In the genomic region with DNA sequence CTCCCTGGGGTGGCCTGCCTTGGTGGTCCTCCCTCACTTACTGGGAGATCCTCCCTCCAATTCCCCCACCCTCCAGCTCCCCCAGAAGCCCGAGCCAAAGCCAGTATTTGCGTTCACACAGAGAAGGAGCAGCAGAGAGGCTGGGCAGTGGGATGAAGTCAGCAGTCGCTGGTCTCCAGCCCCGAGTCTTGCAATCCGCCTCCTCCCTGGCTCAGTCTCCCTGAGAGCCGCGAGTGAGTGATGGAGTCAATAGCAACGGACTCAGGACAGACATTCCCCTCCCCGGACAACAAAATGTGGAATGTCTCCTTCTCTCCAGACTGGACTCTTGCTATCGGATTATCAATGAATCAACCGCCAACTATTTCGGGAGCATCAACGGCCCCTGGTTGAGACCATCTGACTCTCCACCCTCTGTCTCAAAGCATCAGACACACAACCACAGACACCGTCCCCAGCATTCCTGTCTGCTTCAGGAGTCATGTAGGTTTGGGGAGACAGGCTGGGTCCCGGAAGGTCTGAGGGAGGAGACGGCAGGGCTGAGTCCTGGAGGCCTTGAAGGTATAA, we compare ENCODE assay signal across 8 cellular contexts.
DNase-seq lines count a peak whose midpoint lies in the region; ATAC-seq, FAIRE-seq and TF ChIP-seq lines count a peak whose summit lies in the region.

No MANE protein-coding gene starts in this region.

- H3K36me3 ChIP-seq in suprapubic skin, result no peaks in the 10 kb centered on the region
- H3K36me3 ChIP-seq in GM23338 (ENCODE audit: insufficient read depth), result no peaks in the 10 kb centered on the region

- H3K9me2 ChIP-seq in GM23338 (ENCODE audit: insufficient read depth), result no peaks in the 10 kb centered on the region

- no peaks in the 10 kb centered on the region for H3K9me3 ChIP-seq in suprapubic skin

- H3K9me3 Mint-ChIP-seq in chondrocyte (ENCODE audit: low read depth) (no peaks in the 10 kb centered on the region), memory B cell (no peaks in the 10 kb centered on the region), GM23338 (no peaks in the 10 kb centered on the region)

- peaks cover 19% of the 10 kb centered on the region for H3K4me1 Mint-ChIP-seq in chondrocyte (ENCODE audit: low read depth)
- peaks cover 20% of the 10 kb centered on the region for H3K4me1 Mint-ChIP-seq in memory B cell
- H3K4me1 Mint-ChIP-seq in GM23338, result peaks cover 17% of the 10 kb centered on the region

- H3K27me3 ChIP-seq in suprapubic skin, result no peaks in the 10 kb centered on the region
- no peaks in the 10 kb centered on the region for H3K27me3 ChIP-seq in GM23338 (ENCODE audit: insufficient read depth)

- no peaks in the 10 kb centered on the region for H3F3A ChIP-seq in GM23338 (replicated peaks; ENCODE audit: low read depth)

- FAIRE-seq in HTR-8/SVneo (lab: Jason Lieb, UNC), result peak; percentile 94

- H3K27me3 Mint-ChIP-seq in chondrocyte (ENCODE audit: low read depth), result no peaks in the 10 kb centered on the region
- H3K27me3 Mint-ChIP-seq in memory B cell, result no peaks in the 10 kb centered on the region
- H3K27me3 Mint-ChIP-seq in GM23338 (ENCODE audit: insufficient read depth, low read depth, poor library complexity), result peaks cover 6% of the 10 kb centered on the region

- peak overlapping the region; percentile 33 for H3K4me3 ChIP-seq in suprapubic skin
- no peak overlapping the region for H3K4me3 ChIP-seq in GM23338

- H3K27ac Mint-ChIP-seq in chondrocyte (ENCODE audit: unreplicated experiment), result peak overlapping the region; percentile 78
- peak overlapping the region; percentile 94 for H3K27ac Mint-ChIP-seq in memory B cell
- no peak overlapping the region for H3K27ac Mint-ChIP-seq in GM23338

- H3K27ac ChIP-seq in suprapubic skin (peak overlapping the region; percentile 85), GM23338 (ENCODE audit: low read depth) (no peak overlapping the region)

- no peak overlapping the region for H3K4me2 ChIP-seq in GM23338

- 65% methylated on average over 14 of the region's 16 CpGs for WGBS in suprapubic skin

- TF ChIP-seq POLR2A in suprapubic skin (IDR thresholded peaks at IDR 0.05), result peak in 1 of 2 donors; percentile 42

- H3K79me2 ChIP-seq in GM23338 (replicated peaks; ENCODE audit: insufficient read depth), result no peaks in the 10 kb centered on the region

- H3K4me1 ChIP-seq in suprapubic skin, result peaks cover 58% of the 10 kb centered on the region
- no peaks in the 10 kb centered on the region; the same call in 1 of the 2 replicates for H3K4me1 ChIP-seq in GM23338 (ENCODE audit: insufficient read depth)

- H3K36me3 Mint-ChIP-seq in chondrocyte (ENCODE audit: low read depth) (no peaks in the 10 kb centered on the region), memory B cell (no peaks in the 10 kb centered on the region), GM23338 (ENCODE audit: low read depth) (no peaks in the 10 kb centered on the region)

- TF ChIP-seq CTCF in chondrocyte (IDR thresholded peaks at IDR 0.05), result no peak
- no peak for TF ChIP-seq CTCF in suprapubic skin (IDR thresholded peaks at IDR 0.05)
- TF ChIP-seq CTCF in GM23338 (conservative IDR thresholded peaks at IDR 0.05; ENCODE audit: low read depth in 2 of 2), result no peak

- DNase-seq in HTR-8/SVneo (ENCODE audit: insufficient read length, low spot score) (peak; percentile 77), chondrocyte (ENCODE audit: low spot score) (no peak), memory B cell (ENCODE audit: low spot score in 2 of 2) (no peak), suprapubic skin (ENCODE audit: low spot score in 2 of 2) (peak; percentile 91 to 92), iPS-NIHi11 (ENCODE audit: low spot score) (no peak), GM23338 (ENCODE audit: low spot score) (no peak), 8988T (no peak)

- H3K4me3 Mint-ChIP-seq in chondrocyte (ENCODE audit: unreplicated experiment) (peak overlapping the region; percentile 51), memory B cell (no peak overlapping the region), GM23338 (no peak overlapping the region)

- ATAC-seq in memory B cell (ENCODE audit: low read depth), result no peak
- ATAC-seq in GM21447 (IDR thresholded peaks at IDR 0.05; ENCODE audit: unreplicated experiment), result no peak
- ATAC-seq in GM23338, result no peak

- no peak for TF ChIP-seq EP300 in suprapubic skin (IDR thresholded peaks at IDR 0.05)

- no peak overlapping the region for H2AFZ ChIP-seq in GM23338

- H4K20me1 ChIP-seq in GM23338 (replicated peaks; ENCODE audit: insufficient read depth), result no peaks in the 10 kb centered on the region

TF ChIP-seq in GM23338, 12 proteins besides CTCF, POLR2A, EP300 and RAD21 (continues in another document):
- TF ChIP-seq, protein P1, sequence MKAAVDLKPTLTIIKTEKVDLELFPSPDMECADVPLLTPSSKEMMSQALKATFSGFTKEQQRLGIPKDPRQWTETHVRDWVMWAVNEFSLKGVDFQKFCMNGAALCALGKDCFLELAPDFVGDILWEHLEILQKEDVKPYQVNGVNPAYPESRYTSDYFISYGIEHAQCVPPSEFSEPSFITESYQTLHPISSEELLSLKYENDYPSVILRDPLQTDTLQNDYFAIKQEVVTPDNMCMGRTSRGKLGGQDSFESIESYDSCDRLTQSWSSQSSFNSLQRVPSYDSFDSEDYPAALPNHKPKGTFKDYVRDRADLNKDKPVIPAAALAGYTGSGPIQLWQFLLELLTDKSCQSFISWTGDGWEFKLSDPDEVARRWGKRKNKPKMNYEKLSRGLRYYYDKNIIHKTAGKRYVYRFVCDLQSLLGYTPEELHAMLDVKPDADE (IDR thresholded peaks at IDR 0.05), result no peak
- TF ChIP-seq NANOG (IDR thresholded peaks at IDR 0.05; ENCODE audit: borderline replicate concordance) (no peak), EZH2 (IDR thresholded peaks at IDR 0.05; ENCODE audit: low read depth, unreplicated experiment) (no peak), ZNF462 (CRISPR knock-in tag; IDR thresholded peaks at IDR 0.05) (no peak), JUNB (IDR thresholded peaks at IDR 0.05; ENCODE audit: unreplicated experiment) (no peak)

Comparison
In these comparisons a context has a peak if more than half of its experiments do, and no peak if none do; other contexts are left out.
1. DNase-seq: peak in HTR-8/SVneo (single experiment) and suprapubic skin (2 of 2); none in chondrocyte (single experiment), memory B cell (0 of 2), iPS-NIHi11 (single experiment), GM23338 (single experiment) and 8988T (single experiment).